10 cellular contexts compared by ENCODE assay signal in the genomic region with DNA sequence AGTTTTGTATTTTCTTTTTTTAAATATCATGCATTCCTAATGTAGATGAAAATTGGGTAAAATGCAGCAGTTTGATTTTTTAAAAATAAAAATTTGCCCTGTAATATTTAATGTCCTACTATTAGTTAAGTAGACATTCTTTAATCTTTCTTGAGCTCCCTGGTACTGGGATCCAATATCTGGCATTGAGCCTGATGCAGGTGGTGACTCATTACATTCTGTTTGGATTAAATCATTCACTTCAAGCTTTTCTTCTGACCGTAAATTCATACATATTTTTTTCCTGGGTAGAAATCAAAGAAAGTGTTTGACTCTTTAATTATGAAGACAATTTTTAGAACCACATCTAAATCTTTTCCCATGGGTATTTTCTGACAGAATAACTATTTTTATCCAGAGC.
A peak's percentile ranks its signal among the peaks of the same experiment; 100 is the strongest.
DNase-seq lines count a peak whose midpoint lies in the region; ATAC-seq and TF ChIP-seq lines count a peak whose summit lies in the region.
"Had no signal": no experiment of that assay in that cellular context is flagged by ENCODE, and none has a peak within 500 bp of the region (broad histone marks: within the 10 kb centered on the region; RNA-seq: fewer than 3 reads in every experiment).

No MANE protein-coding gene starts in this region.

- H3K4me1 ChIP-seq in SJCRH30, result no peaks in the 10 kb centered on the region
- H3K4me1 ChIP-seq in esophagus squamous epithelium, result peaks cover 0 to 4% (median 0%) of the 10 kb centered on the region in 3 donors
- H3K4me1 ChIP-seq: pancreas had no signal

- H3K4me3 ChIP-seq in HFF-Myc (replicated peaks; ENCODE audit: low read depth, low read length) (no peak overlapping the region), SJCRH30 (no peak overlapping the region), esophagus squamous epithelium (no peak overlapping the region)
- H3K4me3 ChIP-seq: pancreas had no signal

- H3K27ac Mint-ChIP-seq in natural killer cell, result no peak overlapping the region
- H3K27ac Mint-ChIP-seq: stimulated activated naive CD8-positive, alpha-beta T cell treated with anti-CD3 and anti-CD28 coated beads, Interleukin-15, amount 100 ng/mL, for 72 hours had no signal

- WGBS in esophagus squamous epithelium, 2 donors, result 21 to 38% methylated on average over 1 of the region's 1 CpG

- H3K27ac ChIP-seq in SJCRH30 (no peak overlapping the region), esophagus squamous epithelium (no peak overlapping the region)
- H3K27ac ChIP-seq: pancreas had no signal

- no peaks in the 10 kb centered on the region for H3K4me1 Mint-ChIP-seq in natural killer cell
- H3K4me1 Mint-ChIP-seq: stimulated activated naive CD8-positive, alpha-beta T cell treated with anti-CD3 and anti-CD28 coated beads, Interleukin-15, amount 100 ng/mL, for 72 hours had no signal

- no peak for TF ChIP-seq CTCF in HFF-Myc (IDR thresholded peaks at IDR 0.05; ENCODE audit: low read depth, low read length, missing control alignments)
- no peak for TF ChIP-seq CTCF in natural killer cell (IDR thresholded peaks at IDR 0.05)
- TF ChIP-seq CTCF in esophagus squamous epithelium (IDR thresholded peaks at IDR 0.05), result no peak

- DNase-seq in HFF-Myc (ENCODE audit: extremely low read depth, low read depth) (peak; percentile 76), SJCRH30 (peak; percentile 5 to 25), smooth muscle cell of the brain vasculature (ENCODE audit: low read depth, low spot score) (peak; percentile 0), natural killer cell (no peak), esophagus squamous epithelium (lab: John Stamatoyannopoulos, UW) (no peak)
- DNase-seq: NCI-H1105; stimulated activated naive CD8-positive, alpha-beta T cell treated with anti-CD3 and anti-CD28 coated beads, Interleukin-15, amount 100 ng/mL, for 72 hours had no signal

- peaks cover 13 to 22% of the 10 kb centered on the region in 2 donors for H3K9me3 Mint-ChIP-seq in natural killer cell

- ATAC-seq in esophagus mucosa, result peak; percentile 69
- ATAC-seq in natural killer cell, result no peak
- no peak for ATAC-seq in GM21723 (IDR thresholded peaks at IDR 0.05; ENCODE audit: unreplicated experiment)
- ATAC-seq: stimulated activated naive CD8-positive, alpha-beta T cell treated with anti-CD3 and anti-CD28 coated beads, Interleukin-15, amount 100 ng/mL, for 72 hours had no signal

- no peaks in the 10 kb centered on the region for H3K27me3 Mint-ChIP-seq in natural killer cell (ENCODE audit: low read depth in 2 of 2)
- H3K27me3 Mint-ChIP-seq: stimulated activated naive CD8-positive, alpha-beta T cell treated with anti-CD3 and anti-CD28 coated beads, Interleukin-15, amount 100 ng/mL, for 72 hours had no signal

- intact Hi-C loops in natural killer cell (cut with micrococcal nuclease) (no loop called here), esophagus squamous epithelium (cut with DNase I) (no loop called here)

- no peaks in the 10 kb centered on the region for H3K36me3 Mint-ChIP-seq in natural killer cell

- H3K9me3 ChIP-seq in SJCRH30 (replicated peaks), result no peaks in the 10 kb centered on the region
- H3K9me3 ChIP-seq in esophagus squamous epithelium, result no peaks in the 10 kb centered on the region
- H3K9me3 ChIP-seq: pancreas had no signal

- H3K27me3 ChIP-seq in SJCRH30 (no peaks in the 10 kb centered on the region), esophagus squamous epithelium (no peaks in the 10 kb centered on the region)
- H3K27me3 ChIP-seq: pancreas had no signal

- no peaks in the 10 kb centered on the region for H3K36me3 ChIP-seq in SJCRH30
- H3K36me3 ChIP-seq in esophagus squamous epithelium, result no peaks in the 10 kb centered on the region
- H3K36me3 ChIP-seq: pancreas had no signal

- no peak overlapping the region for H3K4me3 Mint-ChIP-seq in natural killer cell
- H3K4me3 Mint-ChIP-seq: stimulated activated naive CD8-positive, alpha-beta T cell treated with anti-CD3 and anti-CD28 coated beads, Interleukin-15, amount 100 ng/mL, for 72 hours had no signal

- no peak for TF ChIP-seq POLR2A in esophagus squamous epithelium (IDR thresholded peaks at IDR 0.05)

Comparison
In these comparisons a context has a peak if more than half of its experiments do, and no peak if none do; other contexts are left out.
1. DNase-seq: peak in HFF-Myc (single experiment), SJCRH30 (2 of 2) and smooth muscle cell of the brain vasculature (single experiment); none in natural killer cell (single experiment) and esophagus squamous epithelium (single experiment).